ENCODE assay signal across 1 cellular context in the genomic region with DNA sequence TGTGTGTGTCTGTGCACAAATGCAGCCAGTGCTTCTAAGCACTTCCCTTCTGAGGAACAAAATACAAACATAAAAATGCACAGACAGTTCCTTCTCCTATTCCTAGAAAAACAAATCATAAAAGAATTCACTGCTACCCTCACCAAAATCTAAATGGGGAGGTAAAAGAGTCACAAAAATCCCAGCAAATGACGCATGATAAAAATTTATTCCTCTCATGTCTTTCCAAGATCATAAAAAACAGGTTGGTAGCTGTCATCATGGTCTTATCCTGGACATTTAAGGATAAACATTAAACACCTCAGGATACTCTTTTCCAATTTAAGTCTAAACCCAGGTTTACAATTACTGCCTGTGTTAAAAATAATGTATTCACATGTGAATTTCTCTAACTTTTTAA.
TF ChIP-seq lines count a peak whose summit lies in the region.

No MANE protein-coding gene starts in this region.

TF ChIP-seq in HEK293, 187 proteins besides CTCF, POLR2A, EP300 and RAD21 (continued from another document):
- TF ChIP-seq, protein P1, sequence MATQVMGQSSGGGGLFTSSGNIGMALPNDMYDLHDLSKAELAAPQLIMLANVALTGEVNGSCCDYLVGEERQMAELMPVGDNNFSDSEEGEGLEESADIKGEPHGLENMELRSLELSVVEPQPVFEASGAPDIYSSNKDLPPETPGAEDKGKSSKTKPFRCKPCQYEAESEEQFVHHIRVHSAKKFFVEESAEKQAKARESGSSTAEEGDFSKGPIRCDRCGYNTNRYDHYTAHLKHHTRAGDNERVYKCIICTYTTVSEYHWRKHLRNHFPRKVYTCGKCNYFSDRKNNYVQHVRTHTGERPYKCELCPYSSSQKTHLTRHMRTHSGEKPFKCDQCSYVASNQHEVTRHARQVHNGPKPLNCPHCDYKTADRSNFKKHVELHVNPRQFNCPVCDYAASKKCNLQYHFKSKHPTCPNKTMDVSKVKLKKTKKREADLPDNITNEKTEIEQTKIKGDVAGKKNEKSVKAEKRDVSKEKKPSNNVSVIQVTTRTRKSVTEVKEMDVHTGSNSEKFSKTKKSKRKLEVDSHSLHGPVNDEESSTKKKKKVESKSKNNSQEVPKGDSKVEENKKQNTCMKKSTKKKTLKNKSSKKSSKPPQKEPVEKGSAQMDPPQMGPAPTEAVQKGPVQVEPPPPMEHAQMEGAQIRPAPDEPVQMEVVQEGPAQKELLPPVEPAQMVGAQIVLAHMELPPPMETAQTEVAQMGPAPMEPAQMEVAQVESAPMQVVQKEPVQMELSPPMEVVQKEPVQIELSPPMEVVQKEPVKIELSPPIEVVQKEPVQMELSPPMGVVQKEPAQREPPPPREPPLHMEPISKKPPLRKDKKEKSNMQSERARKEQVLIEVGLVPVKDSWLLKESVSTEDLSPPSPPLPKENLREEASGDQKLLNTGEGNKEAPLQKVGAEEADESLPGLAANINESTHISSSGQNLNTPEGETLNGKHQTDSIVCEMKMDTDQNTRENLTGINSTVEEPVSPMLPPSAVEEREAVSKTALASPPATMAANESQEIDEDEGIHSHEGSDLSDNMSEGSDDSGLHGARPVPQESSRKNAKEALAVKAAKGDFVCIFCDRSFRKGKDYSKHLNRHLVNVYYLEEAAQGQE (tag by site-specific recombination; IDR thresholded peaks at IDR 0.05): no peak
- TF ChIP-seq OSR2 (tag by site-specific recombination; IDR thresholded peaks at IDR 0.05): peak; percentile 94
- TF ChIP-seq HOXA7 (CRISPR knock-in tag; IDR thresholded peaks at IDR 0.05; ENCODE audit: borderline replicate concordance): no peak
- TF ChIP-seq ZNF580 (tag by site-specific recombination; IDR thresholded peaks at IDR 0.05): peak; percentile 95
- peak; percentile 55; the same call in 1 of the 2 replicates for TF ChIP-seq SCRT2 (tag by site-specific recombination; IDR thresholded peaks at IDR 0.05)
- peak; percentile 98 for TF ChIP-seq ZNF843 (tag by site-specific recombination; IDR thresholded peaks at IDR 0.05)
- TF ChIP-seq ZNF785 (tag by site-specific recombination; IDR thresholded peaks at IDR 0.05): no peak
- TF ChIP-seq ZNF791 (tag by site-specific recombination; IDR thresholded peaks at IDR 0.05): no peak
- no peak for TF ChIP-seq EGR2 (tag by site-specific recombination; IDR thresholded peaks at IDR 0.05; ENCODE audit: low read depth)
- peak; percentile 70; the same call in 1 of the 2 replicates for TF ChIP-seq ZSCAN23 (tag by site-specific recombination; IDR thresholded peaks at IDR 0.05)
- no peak for TF ChIP-seq ZNF658 (tag by site-specific recombination; IDR thresholded peaks at IDR 0.05)
- peak; percentile 34; the same call in 1 of the 2 replicates for TF ChIP-seq ZNF366 (tag by site-specific recombination; conservative IDR thresholded peaks at IDR 0.05)
- TF ChIP-seq KLF16 (tag by site-specific recombination; IDR thresholded peaks at IDR 0.05): no peak
- TF ChIP-seq KLF10 (tag by site-specific recombination; IDR thresholded peaks at IDR 0.05): peak; percentile 45; the same call in 1 of the 2 replicates
- TF ChIP-seq HOXC10 (CRISPR knock-in tag; IDR thresholded peaks at IDR 0.05): no peak
- TF ChIP-seq ZXDB (tag by site-specific recombination; IDR thresholded peaks at IDR 0.05): peak; percentile 75; the same call in 1 of the 2 replicates
- peak; percentile 88 for TF ChIP-seq ZNF561 (tag by site-specific recombination; IDR thresholded peaks at IDR 0.05; ENCODE audit: borderline replicate concordance)
- no peak for TF ChIP-seq ZEB2 (tag by site-specific recombination; IDR thresholded peaks at IDR 0.05)
- TF ChIP-seq MYNN (tag by site-specific recombination; IDR thresholded peaks at IDR 0.05; ENCODE audit: borderline replicate concordance): no peak
- 0 out of 2 replicates have a peak, but pooled peaks have one; percentile 15 for TF ChIP-seq ZBTB17 (tag by site-specific recombination; IDR thresholded peaks at IDR 0.05)
- TF ChIP-seq ZBTB7A (tag by site-specific recombination; IDR thresholded peaks at IDR 0.05; ENCODE audit: low read depth): no peak
- TF ChIP-seq ZNF776 (tag by site-specific recombination; IDR thresholded peaks at IDR 0.05; ENCODE audit: borderline replicate concordance): no peak
- no peak for TF ChIP-seq ZNF48 (tag by site-specific recombination; IDR thresholded peaks at IDR 0.05)
- TF ChIP-seq ZNF654 (tag by site-specific recombination; IDR thresholded peaks at IDR 0.05; ENCODE audit: low read depth): peak; percentile 21
- TF ChIP-seq ZNF391 (tag by site-specific recombination; IDR thresholded peaks at IDR 0.05; ENCODE audit: borderline replicate concordance, low read depth): no peak
- TF ChIP-seq GLI2 (tag by site-specific recombination; IDR thresholded peaks at IDR 0.05; ENCODE audit: borderline replicate concordance, low read depth): peak; percentile 58; the same call in 1 of the 2 replicates
- no peak for TF ChIP-seq SETDB1 (IDR thresholded peaks at IDR 0.05; ENCODE audit: insufficient read length, low read length)
- TF ChIP-seq WT1 (tag by site-specific recombination; IDR thresholded peaks at IDR 0.05): peak; percentile 99
- no peak for TF ChIP-seq ZNF701 (tag by site-specific recombination; IDR thresholded peaks at IDR 0.05)
- TF ChIP-seq ZNF473 (tag by site-specific recombination; IDR thresholded peaks at IDR 0.05): no peak
- TF ChIP-seq ZNF239 (tag by site-specific recombination; IDR thresholded peaks at IDR 0.05): no peak
- no peak for TF ChIP-seq ZNF670 (tag by site-specific recombination; IDR thresholded peaks at IDR 0.05; ENCODE audit: low read depth)
- no peak for TF ChIP-seq SP2 (tag by site-specific recombination; IDR thresholded peaks at IDR 0.05)
